1 cellular context compared by ENCODE assay signal in the genomic region with DNA sequence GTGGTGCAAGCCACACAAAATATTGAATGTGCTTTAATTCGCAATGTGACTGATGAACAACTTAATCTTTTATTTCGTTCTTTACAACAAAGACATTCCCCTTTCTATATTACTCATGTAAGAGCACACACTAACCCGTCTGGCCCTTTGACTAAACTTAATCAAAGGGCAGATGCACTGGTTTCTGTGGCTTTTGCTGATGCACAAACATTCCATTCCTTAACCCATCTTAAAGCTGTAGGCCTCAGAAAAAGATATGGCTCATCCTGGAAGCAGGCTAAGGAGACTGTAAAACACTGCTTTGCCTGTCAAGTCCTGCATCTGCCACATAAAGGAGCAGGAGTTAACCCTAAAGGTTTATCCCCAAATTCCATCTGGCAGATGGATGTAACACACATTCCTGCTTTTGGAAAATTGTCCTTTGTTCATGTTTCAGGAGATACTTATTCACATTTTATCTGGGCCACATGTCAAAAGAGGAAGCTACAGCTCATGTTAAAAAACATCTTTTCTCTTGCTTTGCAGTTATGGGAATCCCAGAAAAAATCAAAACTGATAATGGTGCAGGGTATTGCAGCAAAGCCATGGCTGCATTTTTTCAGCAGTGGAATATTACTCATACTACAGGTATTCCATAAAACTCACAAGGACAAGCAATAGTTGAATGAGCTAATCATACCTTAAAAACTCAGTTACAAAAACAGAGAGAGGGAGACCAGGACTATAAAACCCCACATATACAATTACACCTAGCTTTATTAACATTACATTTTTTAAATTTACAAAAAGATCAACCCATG.
TF ChIP-seq lines count a peak whose summit lies in the region.

No MANE protein-coding gene starts in this region.

TF ChIP-seq in IMR-90, 13 proteins besides CTCF, POLR2A, EP300 and RAD21:
- no peak for TF ChIP-seq MAFK (IDR thresholded peaks at IDR 0.05; ENCODE audit: low read depth, low read length)
- TF ChIP-seq RCOR1 (IDR thresholded peaks at IDR 0.05; ENCODE audit: insufficient replicate concordance, low read length): no peak
- TF ChIP-seq BHLHE40 (IDR thresholded peaks at IDR 0.05; ENCODE audit: low read depth, low read length): no peak
- no peak for TF ChIP-seq CHD1 (IDR thresholded peaks at IDR 0.05; ENCODE audit: low read depth, low read length)
- no peak for TF ChIP-seq NFE2L2 (IDR thresholded peaks at IDR 0.05; ENCODE audit: low read depth, low read length)
- TF ChIP-seq SMC3 (IDR thresholded peaks at IDR 0.05; ENCODE audit: low read depth, low read length): no peak
- TF ChIP-seq, protein P1, sequence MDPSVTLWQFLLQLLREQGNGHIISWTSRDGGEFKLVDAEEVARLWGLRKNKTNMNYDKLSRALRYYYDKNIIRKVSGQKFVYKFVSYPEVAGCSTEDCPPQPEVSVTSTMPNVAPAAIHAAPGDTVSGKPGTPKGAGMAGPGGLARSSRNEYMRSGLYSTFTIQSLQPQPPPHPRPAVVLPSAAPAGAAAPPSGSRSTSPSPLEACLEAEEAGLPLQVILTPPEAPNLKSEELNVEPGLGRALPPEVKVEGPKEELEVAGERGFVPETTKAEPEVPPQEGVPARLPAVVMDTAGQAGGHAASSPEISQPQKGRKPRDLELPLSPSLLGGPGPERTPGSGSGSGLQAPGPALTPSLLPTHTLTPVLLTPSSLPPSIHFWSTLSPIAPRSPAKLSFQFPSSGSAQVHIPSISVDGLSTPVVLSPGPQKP (IDR thresholded peaks at IDR 0.05; ENCODE audit: borderline replicate concordance, low read depth, low read length): no peak
- no peak for TF ChIP-seq RFX5 (IDR thresholded peaks at IDR 0.05; ENCODE audit: low read depth, low read length)
- TF ChIP-seq MXI1 (IDR thresholded peaks at IDR 0.05; ENCODE audit: borderline replicate concordance, low read depth, low read length): no peak
- TF ChIP-seq, protein P2, sequence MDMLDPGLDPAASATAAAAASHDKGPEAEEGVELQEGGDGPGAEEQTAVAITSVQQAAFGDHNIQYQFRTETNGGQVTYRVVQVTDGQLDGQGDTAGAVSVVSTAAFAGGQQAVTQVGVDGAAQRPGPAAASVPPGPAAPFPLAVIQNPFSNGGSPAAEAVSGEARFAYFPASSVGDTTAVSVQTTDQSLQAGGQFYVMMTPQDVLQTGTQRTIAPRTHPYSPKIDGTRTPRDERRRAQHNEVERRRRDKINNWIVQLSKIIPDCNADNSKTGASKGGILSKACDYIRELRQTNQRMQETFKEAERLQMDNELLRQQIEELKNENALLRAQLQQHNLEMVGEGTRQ (IDR thresholded peaks at IDR 0.05; ENCODE audit: low read depth, low read length): no peak
- TF ChIP-seq FOS (IDR thresholded peaks at IDR 0.05; ENCODE audit: low read depth, low read length): no peak
- no peak for TF ChIP-seq MAZ (IDR thresholded peaks at IDR 0.05; ENCODE audit: borderline replicate concordance, low read depth, low read length)
- no peak for TF ChIP-seq CEBPB (IDR thresholded peaks at IDR 0.05; ENCODE audit: low read depth, low read length)
TF ChIP-seq in IMR-90: peak in this region for 0.
